1 cellular context compared by ENCODE assay signal in the genomic region with DNA sequence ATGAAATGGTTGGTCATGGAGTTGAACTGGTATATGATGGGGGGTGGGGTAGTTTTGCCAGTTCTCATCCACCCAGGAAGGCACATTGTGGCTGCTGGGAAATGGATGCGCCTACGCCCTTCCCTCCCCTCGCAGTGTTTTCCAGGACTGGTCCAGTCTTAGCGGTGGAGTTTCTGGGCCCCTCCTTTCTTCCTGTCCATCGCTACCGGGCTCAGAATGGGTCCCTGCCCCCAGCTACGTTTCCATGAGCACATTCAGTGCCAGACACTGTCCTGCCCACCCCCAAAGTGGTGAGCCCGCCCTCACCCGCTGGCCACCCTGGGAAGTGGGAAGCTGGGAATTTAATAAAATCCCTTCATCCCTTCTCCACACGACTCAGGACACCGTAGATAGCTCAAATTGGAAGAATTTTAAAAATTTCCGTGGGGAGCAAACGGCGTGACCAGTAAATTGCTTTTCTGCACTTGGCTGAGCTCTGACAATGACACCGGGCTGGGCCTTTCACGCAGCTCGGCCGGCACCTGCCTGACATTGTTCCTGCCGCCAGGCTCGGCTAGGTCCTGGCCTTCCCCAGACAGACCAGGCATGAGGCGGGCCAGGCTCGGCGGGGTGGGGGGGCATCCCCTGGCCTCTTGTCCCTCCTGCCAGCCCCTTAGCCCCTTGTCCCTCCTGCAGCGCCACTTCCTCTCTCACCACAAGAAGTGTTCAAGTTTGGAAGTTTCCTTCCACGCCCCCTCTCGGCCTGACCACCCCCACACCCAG.
TF ChIP-seq lines count a peak whose summit lies in the region.

No MANE protein-coding gene starts in this region.

TF ChIP-seq in GM23338, 12 proteins besides CTCF, POLR2A, EP300 and RAD21 (continued from another document):
- TF ChIP-seq, protein P1, sequence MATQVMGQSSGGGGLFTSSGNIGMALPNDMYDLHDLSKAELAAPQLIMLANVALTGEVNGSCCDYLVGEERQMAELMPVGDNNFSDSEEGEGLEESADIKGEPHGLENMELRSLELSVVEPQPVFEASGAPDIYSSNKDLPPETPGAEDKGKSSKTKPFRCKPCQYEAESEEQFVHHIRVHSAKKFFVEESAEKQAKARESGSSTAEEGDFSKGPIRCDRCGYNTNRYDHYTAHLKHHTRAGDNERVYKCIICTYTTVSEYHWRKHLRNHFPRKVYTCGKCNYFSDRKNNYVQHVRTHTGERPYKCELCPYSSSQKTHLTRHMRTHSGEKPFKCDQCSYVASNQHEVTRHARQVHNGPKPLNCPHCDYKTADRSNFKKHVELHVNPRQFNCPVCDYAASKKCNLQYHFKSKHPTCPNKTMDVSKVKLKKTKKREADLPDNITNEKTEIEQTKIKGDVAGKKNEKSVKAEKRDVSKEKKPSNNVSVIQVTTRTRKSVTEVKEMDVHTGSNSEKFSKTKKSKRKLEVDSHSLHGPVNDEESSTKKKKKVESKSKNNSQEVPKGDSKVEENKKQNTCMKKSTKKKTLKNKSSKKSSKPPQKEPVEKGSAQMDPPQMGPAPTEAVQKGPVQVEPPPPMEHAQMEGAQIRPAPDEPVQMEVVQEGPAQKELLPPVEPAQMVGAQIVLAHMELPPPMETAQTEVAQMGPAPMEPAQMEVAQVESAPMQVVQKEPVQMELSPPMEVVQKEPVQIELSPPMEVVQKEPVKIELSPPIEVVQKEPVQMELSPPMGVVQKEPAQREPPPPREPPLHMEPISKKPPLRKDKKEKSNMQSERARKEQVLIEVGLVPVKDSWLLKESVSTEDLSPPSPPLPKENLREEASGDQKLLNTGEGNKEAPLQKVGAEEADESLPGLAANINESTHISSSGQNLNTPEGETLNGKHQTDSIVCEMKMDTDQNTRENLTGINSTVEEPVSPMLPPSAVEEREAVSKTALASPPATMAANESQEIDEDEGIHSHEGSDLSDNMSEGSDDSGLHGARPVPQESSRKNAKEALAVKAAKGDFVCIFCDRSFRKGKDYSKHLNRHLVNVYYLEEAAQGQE (IDR thresholded peaks at IDR 0.05; ENCODE audit: unreplicated experiment) = no peak
